ENCODE assay signal across 30 cellular contexts in genomic region chr1:85450832-85451231, GRCh38. TPM values are rescaled to one million over a fixed set of nuclear protein-coding genes. Genes with fewer than 3 reads are reported as not detected.
DNase-seq lines count a peak whose midpoint lies in the region; ATAC-seq and TF ChIP-seq lines count a peak whose summit lies in the region.
"Had no signal": no experiment of that assay in that cellular context is flagged by ENCODE, and none has a peak within 500 bp of the region (broad histone marks: within the 10 kb centered on the region; RNA-seq: fewer than 3 reads in every experiment).

No MANE protein-coding gene starts in this region.

- 76 to 89% methylated on average over 2 of the region's 2 CpGs for WGBS in thyroid gland, 2 donors

- H3K27ac ChIP-seq in thyroid gland: no peak overlapping the region
- H3K27ac ChIP-seq: 22Rv1, body of pancreas, C4-2B, ovary, skin epidermis, suprapubic skin had no signal

- H3K36me3 ChIP-seq in thyroid gland: no peaks in the 10 kb centered on the region
- H3K36me3 ChIP-seq: ovary, suprapubic skin had no signal

- TF ChIP-seq CTCF in thyroid gland (IDR thresholded peaks at IDR 0.05): no peak
- no peak for TF ChIP-seq CTCF in foreskin fibroblast (IDR thresholded peaks at IDR 0.05; ENCODE audit: low read depth, low read length)

- ATAC-seq in GM19467 (IDR thresholded peaks at IDR 0.05; ENCODE audit: unreplicated experiment): no peak
- ATAC-seq: body of pancreas had no signal

- H3K4me3 ChIP-seq in thyroid gland (replicated peaks in 1 of 3): no peak overlapping the region
- H3K4me3 ChIP-seq in foreskin fibroblast (ENCODE audit: low read depth in 1 of 2, low read length in 2 of 2): no peak overlapping the region
- H3K4me3 ChIP-seq: body of pancreas, ovary, skin epidermis, suprapubic skin had no signal

- peaks cover 7 to 18% of the 10 kb centered on the region in 2 donors for H3K4me1 ChIP-seq in thyroid gland

- no peaks in the 10 kb centered on the region for H3K9me3 ChIP-seq in thyroid gland
- H3K9me3 ChIP-seq: body of pancreas, ovary, suprapubic skin had no signal

- DNase-seq in NCI-H2196 (lab: John Stamatoyannopoulos, UW; ENCODE audit: unreplicated experiment): peak; percentile 32
- DNase-seq in NCI-H2196 treated with DMSO at 0.1 percent for 48 hours (lab: John Stamatoyannopoulos, UW; ENCODE audit: unreplicated experiment): no peak
- DNase-seq in NCI-H226: peak; percentile 35
- DNase-seq in glomerular visceral epithelial cell (ENCODE audit: extremely low spot score): peak; percentile 71
- peak; percentile 53 to 69 for DNase-seq in thyroid gland
- DNase-seq in foreskin fibroblast: no peak
- DNase-seq in stimulated activated CD8-positive, alpha-beta memory T cell treated with anti-CD3 and anti-CD28 coated beads, Interleukin-4, amount 100 ng/mL, for 48 hours: no peak
- DNase-seq: activated CD4-positive, alpha-beta memory T cell treated with anti-CD3 and anti-CD28 coated beads, Interleukin-2, amount 10 ng/mL, durations not matched to agents 7 days and 5 days; activated CD4-positive, alpha-beta T cell treated with anti-CD3 and anti-CD28 coated beads for 1 hour; activated naive CD4-positive, alpha-beta T cell treated with anti-CD3 and anti-CD28 coated beads, Interleukin-2, amount 10 ng/mL, durations not matched to agents 7 days and 5 days; body of pancreas; dermis blood vessel endothelial cell; DMS79; endodermal cell; GF-D8; head of caudate nucleus; KG1; NCI-H1436; NCI-H2107; NCI-H446 treated with DMSO at 0.1 percent for 48 hours; NCI-H82; ovary; retina; SHP77; stimulated activated naive CD4-positive, alpha-beta T cell treated with Interleukin-2 at 50 U/mL for 16 hours had no signal

- H3K27me3 ChIP-seq in thyroid gland: no peaks in the 10 kb centered on the region
- H3K27me3 ChIP-seq: body of pancreas, ovary, suprapubic skin had no signal

- no peak for TF ChIP-seq POLR2A in thyroid gland (IDR thresholded peaks at IDR 0.05)

- intact Hi-C loops in thyroid gland (cut with DNase I): no loop called here

RNA-seq across cellular contexts. Expression of gene DDAH1, which starts 14.1 kb away (rescaled TPM):
- 10 to 100 TPM; 17.5 to 64.2 (median 40.0) TPM for total RNA-seq in thyroid gland
- total RNA-seq: activated CD4-positive, alpha-beta memory T cell treated with anti-CD3 and anti-CD28 coated beads, Interleukin-2, amount 10 ng/mL, durations not matched to agents 7 days and 5 days had no signal

Comparison
In these comparisons a context has a peak if more than half of its experiments do, and no peak if none do; other contexts are left out.
1. DNase-seq: peak in NCI-H2196 (single experiment), NCI-H226 (single experiment), glomerular visceral epithelial cell (single experiment) and thyroid gland (2 of 2); none in NCI-H2196 treated with DMSO at 0.1 percent for 48 hours (single experiment), foreskin fibroblast (0 of 2) and stimulated activated CD8-positive, alpha-beta memory T cell treated with anti-CD3 and anti-CD28 coated beads, Interleukin-4, amount 100 ng/mL, for 48 hours (single experiment).